8 cellular contexts compared by ENCODE assay signal in the genomic region with DNA sequence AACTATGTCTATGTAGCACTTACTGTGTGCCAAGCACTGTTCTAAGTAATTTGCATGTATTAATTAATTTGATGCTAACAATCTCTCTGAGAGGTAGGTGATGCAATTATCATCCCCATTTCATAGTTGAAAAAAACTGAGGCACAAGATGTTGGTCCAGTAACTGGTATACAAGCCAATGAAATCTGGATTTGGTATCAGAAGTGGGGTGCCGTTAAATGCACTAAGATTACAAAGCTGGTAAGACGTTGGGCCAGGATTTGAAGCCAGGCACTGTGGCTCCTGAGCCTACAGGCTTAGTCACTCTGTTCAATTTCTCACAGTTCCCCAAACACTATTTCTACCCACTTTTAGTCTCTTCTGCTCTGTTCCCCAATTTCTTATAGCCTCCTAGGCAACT.
"Had no signal": no experiment of that assay in that cellular context is flagged by ENCODE, and none has a peak within 500 bp of the region (broad histone marks: within the 10 kb centered on the region; RNA-seq: fewer than 3 reads in every experiment).

No MANE protein-coding gene starts in this region.

- H3K4me2 ChIP-seq: KMS-11 had no signal

- ATAC-seq: HepG2 had no signal

- FAIRE-seq: HepG2, HTR-8/SVneo had no signal

- H3K9ac ChIP-seq: KMS-11 had no signal

- H3K27ac ChIP-seq: HL-60, KMS-11 had no signal

- DNase-seq: IMR-90, Karpas-422, KBM-7, KG1 had no signal
